1 cellular context compared by ENCODE assay signal in the genomic region with DNA sequence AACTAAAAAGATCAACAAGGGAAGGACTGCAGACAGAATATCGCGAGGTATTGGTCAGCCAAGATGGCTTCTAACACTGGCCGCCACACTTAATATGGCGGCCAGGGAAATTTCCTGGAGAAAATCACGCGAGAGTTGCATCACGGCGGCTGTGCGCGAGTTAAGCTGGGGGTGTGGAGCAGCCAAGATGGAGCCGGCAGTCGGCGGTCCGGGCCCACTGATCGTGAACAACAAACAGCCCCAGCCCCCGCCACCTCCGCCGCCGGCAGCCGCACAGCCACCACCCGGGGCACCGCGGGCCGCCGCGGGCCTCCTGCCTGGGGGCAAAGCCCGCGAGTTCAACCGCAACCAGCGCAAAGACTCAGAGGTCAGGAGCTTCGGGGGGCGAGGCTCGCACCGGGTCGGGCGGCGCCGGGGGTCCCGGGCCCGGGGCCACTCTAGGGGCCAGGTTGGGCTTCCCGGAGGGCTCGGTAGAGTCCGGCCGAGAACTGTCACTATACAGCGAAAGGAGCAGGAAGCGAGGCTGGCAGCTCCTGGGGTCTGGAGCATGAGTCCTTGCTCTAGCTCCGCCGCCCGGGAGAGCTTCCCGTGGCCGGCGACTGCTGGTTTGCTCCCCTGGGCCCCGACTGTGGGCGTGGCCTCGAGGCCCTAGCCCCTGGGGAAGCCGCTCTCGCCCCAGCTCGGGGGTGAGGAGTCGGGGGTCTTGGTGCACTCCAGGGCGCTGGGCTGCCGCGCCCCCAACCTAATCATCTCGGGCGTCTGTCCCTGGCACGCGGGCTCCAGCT.
TF ChIP-seq lines count a peak whose summit lies in the region.

A gene with protein sequence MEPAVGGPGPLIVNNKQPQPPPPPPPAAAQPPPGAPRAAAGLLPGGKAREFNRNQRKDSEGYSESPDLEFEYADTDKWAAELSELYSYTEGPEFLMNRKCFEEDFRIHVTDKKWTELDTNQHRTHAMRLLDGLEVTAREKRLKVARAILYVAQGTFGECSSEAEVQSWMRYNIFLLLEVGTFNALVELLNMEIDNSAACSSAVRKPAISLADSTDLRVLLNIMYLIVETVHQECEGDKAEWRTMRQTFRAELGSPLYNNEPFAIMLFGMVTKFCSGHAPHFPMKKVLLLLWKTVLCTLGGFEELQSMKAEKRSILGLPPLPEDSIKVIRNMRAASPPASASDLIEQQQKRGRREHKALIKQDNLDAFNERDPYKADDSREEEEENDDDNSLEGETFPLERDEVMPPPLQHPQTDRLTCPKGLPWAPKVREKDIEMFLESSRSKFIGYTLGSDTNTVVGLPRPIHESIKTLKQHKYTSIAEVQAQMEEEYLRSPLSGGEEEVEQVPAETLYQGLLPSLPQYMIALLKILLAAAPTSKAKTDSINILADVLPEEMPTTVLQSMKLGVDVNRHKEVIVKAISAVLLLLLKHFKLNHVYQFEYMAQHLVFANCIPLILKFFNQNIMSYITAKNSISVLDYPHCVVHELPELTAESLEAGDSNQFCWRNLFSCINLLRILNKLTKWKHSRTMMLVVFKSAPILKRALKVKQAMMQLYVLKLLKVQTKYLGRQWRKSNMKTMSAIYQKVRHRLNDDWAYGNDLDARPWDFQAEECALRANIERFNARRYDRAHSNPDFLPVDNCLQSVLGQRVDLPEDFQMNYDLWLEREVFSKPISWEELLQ (plus strand): TSS at position 174 of the 785 bp plus-strand sequence. CDS start 14 bp downstream, at position 188.

TF ChIP-seq in liver, 16 proteins besides CTCF, POLR2A, EP300 and RAD21 (continued from another document):
- TF ChIP-seq, protein P1, sequence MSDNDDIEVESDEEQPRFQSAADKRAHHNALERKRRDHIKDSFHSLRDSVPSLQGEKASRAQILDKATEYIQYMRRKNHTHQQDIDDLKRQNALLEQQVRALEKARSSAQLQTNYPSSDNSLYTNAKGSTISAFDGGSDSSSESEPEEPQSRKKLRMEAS (IDR thresholded peaks at IDR 0.05) = peak; percentile 43
- TF ChIP-seq HNF4A (conservative IDR thresholded peaks at IDR 0.05) (no peak), SP1 (IDR thresholded peaks at IDR 0.05) (peak; percentile 82)
TF ChIP-seq in liver: peak in this region for 13.
